In the genomic region with DNA sequence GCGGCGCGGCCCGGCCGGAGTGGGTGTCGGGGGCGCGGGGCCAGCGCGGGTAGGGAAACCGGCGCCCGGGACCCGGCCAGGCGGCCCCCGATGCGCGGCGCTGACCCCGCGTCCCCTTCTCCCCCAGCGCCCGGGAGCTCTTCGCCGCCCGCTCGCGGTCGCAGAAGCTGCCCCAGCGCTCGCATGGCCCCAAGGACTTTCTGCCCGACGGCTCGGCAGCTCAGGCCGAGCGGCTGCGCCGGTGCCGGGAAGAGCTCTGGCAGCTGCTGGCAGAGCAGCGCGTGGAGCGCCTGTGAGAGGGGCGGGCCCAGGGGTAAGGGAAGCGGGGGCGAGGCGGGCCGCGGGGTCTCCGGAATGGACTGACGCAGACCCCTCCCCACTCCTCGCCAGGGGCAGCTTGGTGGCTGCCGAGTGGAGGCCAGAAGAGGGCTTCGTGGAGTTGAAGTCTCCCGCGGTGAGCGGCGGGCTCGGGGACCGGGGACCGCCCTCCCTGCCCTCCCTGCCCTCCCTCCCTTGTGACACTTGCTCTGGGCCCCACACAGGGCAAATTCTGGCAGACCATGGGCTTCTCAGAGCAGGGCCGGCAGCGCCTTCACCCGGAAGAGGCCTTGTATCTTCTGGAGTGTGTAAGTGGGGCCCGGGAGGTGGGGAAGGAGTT, we compare ENCODE assay signal across 8 cellular contexts. TPM values are rescaled to one million over a fixed set of nuclear protein-coding genes. Genes with fewer than 3 reads are reported as not detected.
DNase-seq lines count a peak whose midpoint lies in the region; ATAC-seq and TF ChIP-seq lines count a peak whose summit lies in the region.

No MANE protein-coding gene starts in this region.

- peak in 4 of 7 experiments; percentile 31 to 67 (median 38) for DNase-seq in CD8-positive, alpha-beta T cell
- DNase-seq in activated CD4-positive, alpha-beta T cell treated with anti-CD3 and anti-CD28 coated beads, Interleukin-2, amount 10 ng/mL, durations not matched to agents 7 days and 5 days, result peak; percentile 30
- peak; percentile 82 for DNase-seq in neural progenitor cell (ENCODE audit: low spot score)
- no peak for DNase-seq in GM19240 (ENCODE audit: insufficient read length, low spot score)
- no peak for DNase-seq in OCI-M2 (lab: John Stamatoyannopoulos, UW; ENCODE audit: unreplicated experiment)

- POLR2A ChIA-PET in CD8-positive, alpha-beta T cell (lab: Charles Lee), result interaction anchor here (0.6 to 3.1 kb wide), 18 partner anchors 10 to 644 kb away, joined by 3 to 28 read pairs (median 4); partner anchors contain the start of genes FDXR, GRB2, LLGL2 and MIF4GD
- POLR2A ChIA-PET in activated CD4-positive, alpha-beta T cell treated with anti-CD3 and anti-CD28 coated beads, Interleukin-2, amount 10 ng/mL, durations not matched to agents 7 days and 5 days (lab: Charles Lee), result interaction anchor here (1.0 to 1.1 kb wide), 2 partner anchors 61 to 327 kb away, joined by 3 read pairs; no protein-coding TSS in a partner anchor

- peaks cover 12% of the 10 kb centered on the region for H3K36me3 ChIP-seq in CD8-positive, alpha-beta T cell (ENCODE audit: insufficient read depth, low read length)
- H3K36me3 ChIP-seq in HUES6 (ENCODE audit: control insufficient read depth, insufficient read depth, low read length), result peaks cover 25% of the 10 kb centered on the region
- H3K36me3 ChIP-seq in esophagus (ENCODE audit: control insufficient read depth in 2 of 2, insufficient read depth in 2 of 2, low read length in 1 of 2), result peaks cover 0 to 2% of the 10 kb centered on the region in 2 donors
- H3K36me3 ChIP-seq in neural progenitor cell, result no peaks in the 10 kb centered on the region

- no peaks in the 10 kb centered on the region for H3K27me3 Mint-ChIP-seq in CD8-positive, alpha-beta T cell (ENCODE audit: low read depth)
- peaks cover 4% of the 10 kb centered on the region for H3K27me3 Mint-ChIP-seq in activated CD4-positive, alpha-beta T cell treated with anti-CD3 and anti-CD28 coated beads, Interleukin-2, amount 10 ng/mL, durations not matched to agents 7 days and 5 days
- peaks cover 3% of the 10 kb centered on the region for H3K27me3 Mint-ChIP-seq in neural progenitor cell (ENCODE audit: insufficient read depth, low read depth)

- WGBS in esophagus, 2 donors, result 0 to 1% methylated on average over 54 to 64 of the region's 64 CpGs

- peak; percentile 7 for ATAC-seq in CD8-positive, alpha-beta T cell
- peak; percentile 3 for ATAC-seq in GM19468 (IDR thresholded peaks at IDR 0.05; ENCODE audit: extremely low read depth, unreplicated experiment)

- no peaks in the 10 kb centered on the region for H3K9me3 ChIP-seq in CD8-positive, alpha-beta T cell (ENCODE audit: low read length)
- H3K9me3 ChIP-seq in HUES6 (ENCODE audit: control insufficient read depth, insufficient read depth, low read depth, low read length) (no peaks in the 10 kb centered on the region), esophagus (ENCODE audit: control insufficient read depth in 2 of 2, insufficient read depth in 1 of 2, low read depth in 1 of 2, low read length in 1 of 2) (no peaks in the 10 kb centered on the region), neural progenitor cell (ENCODE audit: low read depth) (no peaks in the 10 kb centered on the region)

- peaks cover 35% of the 10 kb centered on the region for H3K4me1 ChIP-seq in CD8-positive, alpha-beta T cell (ENCODE audit: insufficient read depth, low read length)
- peaks cover 9% of the 10 kb centered on the region for H3K4me1 ChIP-seq in HUES6 (ENCODE audit: control insufficient read depth, insufficient read depth, low read length)
- H3K4me1 ChIP-seq in esophagus (ENCODE audit: control insufficient read depth in 2 of 2, insufficient read depth in 2 of 2, low read length in 1 of 2), result peaks cover 7 to 16% of the 10 kb centered on the region in 2 donors
- H3K4me1 ChIP-seq in neural progenitor cell, result no peaks in the 10 kb centered on the region

- intact Hi-C loops in CD8-positive, alpha-beta T cell (cut with DNase I, micrococcal nuclease), result loop anchor here (1.0 to 5.0 kb wide), 9 partner anchors 9 to 266 kb away; partner anchors contain the start of genes GRB2 (in 2 of the 2), LLGL2 (in 2 of the 2), GGA3 (in 1 of the 2) and MIF4GD (in 1 of the 2)

- CTCF ChIA-PET in CD8-positive, alpha-beta T cell (lab: Charles Lee), result interaction anchor here (0.8 to 2.6 kb wide), 15 partner anchors 8 to 255 kb away, joined by 3 to 13 read pairs (median 5); partner anchors contain the start of genes GGA3, GRB2, LLGL2 and MIF4GD
- CTCF ChIA-PET in activated CD4-positive, alpha-beta T cell treated with anti-CD3 and anti-CD28 coated beads, Interleukin-2, amount 10 ng/mL, durations not matched to agents 7 days and 5 days (lab: Charles Lee), result interaction anchor here (0.5 to 1.6 kb wide), 26 partner anchors 9 to 422 kb away, joined by 3 to 10 read pairs (median 3); partner anchors contain the start of genes GRB2, LLGL2, MIF4GD and TMEM94

- H3K27me3 ChIP-seq in CD8-positive, alpha-beta T cell (ENCODE audit: insufficient read depth, low read length), result no peaks in the 10 kb centered on the region
- H3K27me3 ChIP-seq in HUES6 (ENCODE audit: control insufficient read depth, insufficient read depth, low read length) (no peaks in the 10 kb centered on the region), esophagus (ENCODE audit: control insufficient read depth in 1 of 2, insufficient read depth in 2 of 2, low read length in 2 of 2) (no peaks in the 10 kb centered on the region), neural progenitor cell (no peaks in the 10 kb centered on the region)

- H3K79me2 ChIP-seq in neural progenitor cell (ENCODE audit: low read depth), result peaks cover 18% of the 10 kb centered on the region

- H3K9me3 Mint-ChIP-seq in CD8-positive, alpha-beta T cell, result no peaks in the 10 kb centered on the region
- H3K9me3 Mint-ChIP-seq in activated CD4-positive, alpha-beta T cell treated with anti-CD3 and anti-CD28 coated beads, Interleukin-2, amount 10 ng/mL, durations not matched to agents 7 days and 5 days, result no peaks in the 10 kb centered on the region
- H3K9me3 Mint-ChIP-seq in neural progenitor cell, result no peaks in the 10 kb centered on the region

- no peak for TF ChIP-seq CTCF in CD8-positive, alpha-beta T cell (IDR thresholded peaks at IDR 0.05)
- no peak for TF ChIP-seq CTCF in neural progenitor cell (IDR thresholded peaks at IDR 0.05)

- peak overlapping the region; percentile 80 for H3K4me3 Mint-ChIP-seq in CD8-positive, alpha-beta T cell
- H3K4me3 Mint-ChIP-seq in activated CD4-positive, alpha-beta T cell treated with anti-CD3 and anti-CD28 coated beads, Interleukin-2, amount 10 ng/mL, durations not matched to agents 7 days and 5 days, result peak overlapping the region; percentile 84
- peak overlapping the region; percentile 88 for H3K4me3 Mint-ChIP-seq in neural progenitor cell

- peak overlapping the region; percentile 47 for H3K27ac ChIP-seq in CD8-positive, alpha-beta T cell (ENCODE audit: low read depth, low read length)
- no peak overlapping the region for H3K27ac ChIP-seq in HUES6 (ENCODE audit: low read depth, low read length)
- peak overlapping the region in 1 of 2 donors; percentile 68 for H3K27ac ChIP-seq in esophagus (ENCODE audit: low read depth in 2 of 2, low read length in 1 of 2)
- H3K27ac ChIP-seq in neural progenitor cell, result no peak overlapping the region

- peak overlapping the region; percentile 69 for H2AFZ ChIP-seq in neural progenitor cell (replicated peaks)

- peaks cover 40% of the 10 kb centered on the region for H4K20me1 ChIP-seq in neural progenitor cell (ENCODE audit: low read depth)

- peak overlapping the region; percentile 69 for H3K4me3 ChIP-seq in CD8-positive, alpha-beta T cell (ENCODE audit: low read depth, low read length)
- H3K4me3 ChIP-seq in HUES6 (ENCODE audit: low read depth, low read length) (peak overlapping the region; percentile 95), esophagus (ENCODE audit: low read depth in 1 of 2, low read length in 2 of 2) (peak overlapping the region; percentile 75 to 82), neural progenitor cell (peak overlapping the region; percentile 87)

- peaks cover 7% of the 10 kb centered on the region for H3F3A ChIP-seq in neural progenitor cell (ENCODE audit: low read depth)

- H3K27ac Mint-ChIP-seq in CD8-positive, alpha-beta T cell, result peak overlapping the region; percentile 97
- peak overlapping the region; percentile 84 for H3K27ac Mint-ChIP-seq in activated CD4-positive, alpha-beta T cell treated with anti-CD3 and anti-CD28 coated beads, Interleukin-2, amount 10 ng/mL, durations not matched to agents 7 days and 5 days
- no peak overlapping the region for H3K27ac Mint-ChIP-seq in neural progenitor cell

- peaks cover 24% of the 10 kb centered on the region for H3K36me3 Mint-ChIP-seq in CD8-positive, alpha-beta T cell
- peaks cover 24% of the 10 kb centered on the region for H3K36me3 Mint-ChIP-seq in activated CD4-positive, alpha-beta T cell treated with anti-CD3 and anti-CD28 coated beads, Interleukin-2, amount 10 ng/mL, durations not matched to agents 7 days and 5 days (ENCODE audit: low read depth)
- peaks cover 13% of the 10 kb centered on the region for H3K36me3 Mint-ChIP-seq in neural progenitor cell

- peaks cover 26% of the 10 kb centered on the region for H3K4me1 Mint-ChIP-seq in CD8-positive, alpha-beta T cell (ENCODE audit: low read depth)
- peaks cover 28% of the 10 kb centered on the region for H3K4me1 Mint-ChIP-seq in activated CD4-positive, alpha-beta T cell treated with anti-CD3 and anti-CD28 coated beads, Interleukin-2, amount 10 ng/mL, durations not matched to agents 7 days and 5 days
- H3K4me1 Mint-ChIP-seq in neural progenitor cell, result peaks cover 33% of the 10 kb centered on the region

- peak overlapping the region; percentile 89 for H3K4me2 ChIP-seq in neural progenitor cell

- H3K9ac ChIP-seq in HUES6 (ENCODE audit: low read length) (no peak overlapping the region), neural progenitor cell (no peak overlapping the region)

RNA-seq across cellular contexts. Expression of gene TSEN54, which starts 0.4 kb away (rescaled TPM):
- 100 to 1,000 TPM; 116 to 123 TPM for total RNA-seq in CD8-positive, alpha-beta T cell
- 10 to 100 TPM; 48.8 to 59.2 TPM for total RNA-seq in activated CD4-positive, alpha-beta T cell treated with anti-CD3 and anti-CD28 coated beads, Interleukin-2, amount 10 ng/mL, durations not matched to agents 7 days and 5 days
- 10 to 100 TPM; 25.1 to 31.5 TPM for polyA plus RNA-seq in esophagus
- total RNA-seq in neural progenitor cell (ENCODE audit: low replicate concordance), result 20.5 and 47.8 TPM in 2 replicates

RNA-seq across cellular contexts. Expression of gene CASKIN2, which starts 1.4 kb away (rescaled TPM):
- total RNA-seq in CD8-positive, alpha-beta T cell, result under 1 TPM; 0.64 to 0.98 TPM
- 1 to 10 TPM in 1 of 2 experiments, under 1 TPM in 1; 0.47 to 1.1 TPM for total RNA-seq in activated CD4-positive, alpha-beta T cell treated with anti-CD3 and anti-CD28 coated beads, Interleukin-2, amount 10 ng/mL, durations not matched to agents 7 days and 5 days
- polyA plus RNA-seq in esophagus, result 10 to 100 TPM in 1 of 2 donors, 1 to 10 TPM in 1; 6.3 to 10.5 TPM
- total RNA-seq in neural progenitor cell (ENCODE audit: low replicate concordance), result 5.7 and 12.6 TPM in 2 replicates

RNA-seq across cellular contexts. Expression of gene LLGL2, which starts 8.7 kb away (rescaled TPM):
- 10 to 100 TPM; 32.7 to 36.4 TPM for total RNA-seq in CD8-positive, alpha-beta T cell
- 10 to 100 TPM; 17.8 to 24.2 TPM for total RNA-seq in activated CD4-positive, alpha-beta T cell treated with anti-CD3 and anti-CD28 coated beads, Interleukin-2, amount 10 ng/mL, durations not matched to agents 7 days and 5 days
- polyA plus RNA-seq in esophagus, result 100 to 1,000 TPM in 1 of 2 donors, 10 to 100 TPM in 1; 71.6 to 139 TPM
- 16.6 and 60.2 TPM in 2 replicates for total RNA-seq in neural progenitor cell (ENCODE audit: low replicate concordance)

Comparison
In these comparisons a context has a peak if more than half of its experiments do, and no peak if none do; other contexts are left out.
1. DNase-seq: peak in CD8-positive, alpha-beta T cell (4 of 7), activated CD4-positive, alpha-beta T cell treated with anti-CD3 and anti-CD28 coated beads, Interleukin-2, amount 10 ng/mL, durations not matched to agents 7 days and 5 days (single experiment) and neural progenitor cell (single experiment); none in GM19240 (single experiment) and OCI-M2 (single experiment).
2. Peak in every context shown above with its lines, with median percentiles within 50 percentile points of each other: H3K4me3 ChIP-seq and H3K4me3 Mint-ChIP-seq.